ENCODE assay signal across 23 cellular contexts in the genomic region with DNA sequence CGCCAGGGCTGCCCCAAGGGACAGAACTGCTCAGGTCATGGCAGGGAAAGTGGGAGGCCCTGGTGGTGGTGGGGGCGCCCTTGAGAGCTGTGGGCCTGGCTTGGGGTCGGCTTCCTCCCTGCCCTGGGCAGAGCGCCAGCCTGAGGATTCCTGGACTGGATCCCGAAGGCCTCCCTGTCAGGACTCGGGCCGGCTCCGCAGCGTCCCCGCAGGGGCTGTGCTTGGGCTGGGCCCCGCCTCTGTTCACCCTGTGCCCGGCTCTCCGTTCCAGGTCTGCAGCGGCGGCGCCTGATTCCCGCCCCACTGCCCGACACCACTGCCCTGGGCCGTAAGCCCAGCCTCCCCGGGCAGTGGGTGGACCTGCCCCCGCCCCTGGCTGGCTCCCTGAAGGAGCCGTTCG. TPM values are rescaled to one million over a fixed set of nuclear protein-coding genes. Genes with fewer than 3 reads are reported as not detected.
"Had no signal": no experiment of that assay in that cellular context is flagged by ENCODE, and none has a peak within 500 bp of the region (broad histone marks: within the 10 kb centered on the region; RNA-seq: fewer than 3 reads in every experiment).

No MANE protein-coding gene starts in this region.

- ATAC-seq: activated naive CD8-positive, alpha-beta T cell treated with anti-CD3 and anti-CD28 coated beads, Interleukin-2, amount 50 U/mL, for 24 hours; gastrocnemius medialis had no signal

- H3K9me3 ChIP-seq: gastrocnemius medialis, suprapubic skin, transverse colon, vagina had no signal

- H3K4me3 ChIP-seq: coronary artery, gastrocnemius medialis, skin epidermis, suprapubic skin, transverse colon, vagina had no signal

- DNase-seq: activated CD4-positive, alpha-beta T cell treated with anti-CD3 and anti-CD28 coated beads for 1 hour; activated CD8-positive, alpha-beta memory T cell treated with anti-CD3 and anti-CD28 coated beads for 24 hours; activated CD8-positive, alpha-beta memory T cell treated with anti-CD3 and anti-CD28 coated beads, Interleukin-2, amount 50 U/mL, for 48 hours; activated effector memory CD4-positive, alpha-beta T cell treated with Interleukin-2 at 50 U/mL for 16 hours; activated naive CD4-positive, alpha-beta T cell treated with anti-CD3 and anti-CD28 coated beads, Interleukin-2, amount 10 ng/mL, durations not matched to agents 7 days and 5 days; activated naive CD8-positive, alpha-beta T cell treated with anti-CD3 and anti-CD28 coated beads, Interleukin-2, amount 50 U/mL, for 24 hours; activated T-cell treated with anti-CD3 and anti-CD28 coated beads, Interleukin-2, amount 50 U/mL, for 48 hours; brain microvascular endothelial cell; gastrocnemius medialis; head of caudate nucleus; immature natural killer cell; kidney glomerular epithelial cell; mammary epithelial cell; midbrain; nephron progenitor cell; occipital lobe; stimulated activated CD4-positive, alpha-beta T cell treated with anti-CD3 and anti-CD28 coated beads, Interleukin-2, amount 100 ng/mL, for 48 hours; transverse colon had no signal

- H3K4me1 ChIP-seq: gastrocnemius medialis, transverse colon had no signal

- H3K27ac ChIP-seq: brain microvascular endothelial cell, coronary artery, gastrocnemius medialis, skin epidermis, suprapubic skin, transverse colon, vagina had no signal

- H3K27me3 ChIP-seq: brain microvascular endothelial cell, transverse colon, vagina had no signal

- H3K36me3 ChIP-seq: brain microvascular endothelial cell, gastrocnemius medialis, suprapubic skin, transverse colon had no signal

RNA-seq across cellular contexts. Expression of a gene that starts 39.9 kb away (rescaled TPM):
- total RNA-seq: myocyte had no signal
- polyA plus RNA-seq: immature natural killer cell had no signal
